ENCODE assay signal across 16 cellular contexts in the genomic region with DNA sequence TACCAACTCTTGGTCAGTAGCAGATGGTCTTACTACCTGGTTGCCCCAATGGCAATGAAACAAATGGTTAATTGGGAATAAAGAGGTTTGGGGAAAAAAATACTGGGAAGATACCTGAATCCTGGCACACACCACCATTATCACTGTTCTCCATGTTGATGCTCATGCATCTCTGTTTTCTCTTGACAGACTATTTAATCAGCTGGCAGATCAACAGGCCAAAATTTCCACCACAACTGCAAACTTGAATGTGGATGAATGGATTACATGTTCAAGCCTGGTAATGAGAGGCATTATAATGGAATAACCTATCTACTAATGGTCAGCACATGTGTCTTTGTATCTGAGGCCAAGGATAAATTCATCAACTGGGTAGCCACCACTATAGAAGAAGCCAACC. TPM values are rescaled to one million over a fixed set of nuclear protein-coding genes. Genes with fewer than 3 reads are reported as not detected.
DNase-seq lines count a peak whose midpoint lies in the region; ATAC-seq and TF ChIP-seq lines count a peak whose summit lies in the region.
"Had no signal": no experiment of that assay in that cellular context is flagged by ENCODE, and none has a peak within 500 bp of the region (broad histone marks: within the 10 kb centered on the region; RNA-seq: fewer than 3 reads in every experiment).

No MANE protein-coding gene starts in this region.

- no peak overlapping the region for H3K27ac Mint-ChIP-seq in CD4-positive, CD25-positive, alpha-beta regulatory T cell
- no peak overlapping the region for H3K27ac Mint-ChIP-seq in endothelial cell (ENCODE audit: unreplicated experiment)
- H3K27ac Mint-ChIP-seq in stimulated activated naive B cell treated with anti-CD40 and anti-IgM and Interleukin-4, amounts not matched to agents 10 μg/mL and 1 μg/mL and 100 μg/mL, for 72 hours: no peak overlapping the region
- no peak overlapping the region for H3K27ac Mint-ChIP-seq in CD4-positive, alpha-beta memory T cell
- H3K27ac Mint-ChIP-seq: B cell; CD4-positive, alpha-beta T cell had no signal

- H3K27me3 ChIP-seq in CD4-positive, CD25-positive, alpha-beta regulatory T cell (ENCODE audit: control insufficient read depth, insufficient read depth, low read length): no peaks in the 10 kb centered on the region
- H3K27me3 ChIP-seq in PC-9 (ENCODE audit: insufficient read depth, low read depth) (no peaks in the 10 kb centered on the region), skeletal muscle tissue (ENCODE audit: control insufficient read depth in 3 of 3, insufficient read depth in 3 of 3, low read length in 3 of 3) (no peaks in the 10 kb centered on the region)
- no peaks in the 10 kb centered on the region for H3K27me3 ChIP-seq in CD4-positive, alpha-beta memory T cell (ENCODE audit: insufficient read depth, low read length)

- H3K36me3 ChIP-seq in CD4-positive, CD25-positive, alpha-beta regulatory T cell (ENCODE audit: control insufficient read depth, insufficient read depth, low read length): peaks cover 78% of the 10 kb centered on the region
- H3K36me3 ChIP-seq in PC-9 (ENCODE audit: low read depth) (peaks cover 92% of the 10 kb centered on the region), skeletal muscle tissue (ENCODE audit: control insufficient read depth in 3 of 3, insufficient read depth in 3 of 3, low read length in 3 of 3) (peaks cover 37 to 54% (median 48%) of the 10 kb centered on the region in 3 donors)
- peaks cover 47% of the 10 kb centered on the region for H3K36me3 ChIP-seq in CD4-positive, alpha-beta memory T cell (ENCODE audit: insufficient read depth, low read length)

- H2AFZ ChIP-seq in PC-9: no peak overlapping the region

- H3K27me3 Mint-ChIP-seq in CD4-positive, CD25-positive, alpha-beta regulatory T cell: no peaks in the 10 kb centered on the region
- peaks cover 7% of the 10 kb centered on the region for H3K27me3 Mint-ChIP-seq in endothelial cell (ENCODE audit: unreplicated experiment)
- no peaks in the 10 kb centered on the region for H3K27me3 Mint-ChIP-seq in stimulated activated naive B cell treated with anti-CD40 and anti-IgM and Interleukin-4, amounts not matched to agents 10 μg/mL and 1 μg/mL and 100 μg/mL, for 72 hours
- no peaks in the 10 kb centered on the region for H3K27me3 Mint-ChIP-seq in CD4-positive, alpha-beta memory T cell
- H3K27me3 Mint-ChIP-seq: B cell; CD4-positive, alpha-beta T cell had no signal

- H3K4me3 ChIP-seq in CD4-positive, CD25-positive, alpha-beta regulatory T cell (ENCODE audit: low read depth, low read length): peak overlapping the region; percentile 39
- 0 out of 2 replicates have a peak overlapping the region, but pooled peaks have one; percentile 3 for H3K4me3 ChIP-seq in PC-9
- peak overlapping the region in 2 of 3 donors; percentile 17 to 19 for H3K4me3 ChIP-seq in skeletal muscle tissue (ENCODE audit: low read length in 3 of 3)
- H3K4me3 ChIP-seq in CD4-positive, alpha-beta memory T cell (ENCODE audit: low read length in 2 of 2): peak overlapping the region in 1 of 2 donors; percentile 14

- intact Hi-C loops in PC-9 (cut with micrococcal nuclease; ENCODE audit: unreplicated experiment): no loop called here
- intact Hi-C loops in CD4-positive, alpha-beta memory T cell (cut with micrococcal nuclease): no loop called here

- H3K4me1 ChIP-seq in CD4-positive, CD25-positive, alpha-beta regulatory T cell (ENCODE audit: control insufficient read depth, insufficient read depth, low read length, poor library complexity, severe bottlenecking): no peaks in the 10 kb centered on the region
- no peaks in the 10 kb centered on the region for H3K4me1 ChIP-seq in PC-9 (replicated peaks; ENCODE audit: insufficient read depth)
- no peaks in the 10 kb centered on the region for H3K4me1 ChIP-seq in skeletal muscle tissue (ENCODE audit: control insufficient read depth in 3 of 3, insufficient read depth in 3 of 3, low read length in 3 of 3)
- H3K4me1 ChIP-seq in CD4-positive, alpha-beta memory T cell (ENCODE audit: insufficient read depth, low read length): no peaks in the 10 kb centered on the region

- H3K27ac ChIP-seq in CD4-positive, CD25-positive, alpha-beta regulatory T cell (ENCODE audit: insufficient read depth, low read length, poor library complexity, severe bottlenecking): no peak overlapping the region
- H3K27ac ChIP-seq in PC-9 (no peak overlapping the region), skeletal muscle tissue (ENCODE audit: low read depth, low read length) (no peak overlapping the region)
- no peak overlapping the region for H3K27ac ChIP-seq in CD4-positive, alpha-beta memory T cell (ENCODE audit: low read depth, low read length)

- ATAC-seq in CD4-positive, CD25-positive, alpha-beta regulatory T cell (ENCODE audit: low read depth in 2 of 2): no peak
- ATAC-seq in stimulated activated naive B cell treated with anti-CD40 and anti-IgM and Interleukin-4, amounts not matched to agents 10 μg/mL and 1 μg/mL and 100 μg/mL, for 72 hours (replicated peaks): no peak
- ATAC-seq: HCT116 had no signal

- H3K9me2 ChIP-seq in PC-9 (ENCODE audit: insufficient read depth): no peaks in the 10 kb centered on the region

- peaks cover 0 to 2% (median 0%) of the 10 kb centered on the region in 4 donors for H3K4me1 Mint-ChIP-seq in CD4-positive, CD25-positive, alpha-beta regulatory T cell
- no peaks in the 10 kb centered on the region for H3K4me1 Mint-ChIP-seq in endothelial cell (ENCODE audit: unreplicated experiment)
- peaks cover 0 to 4% of the 10 kb centered on the region in 2 donors for H3K4me1 Mint-ChIP-seq in stimulated activated naive B cell treated with anti-CD40 and anti-IgM and Interleukin-4, amounts not matched to agents 10 μg/mL and 1 μg/mL and 100 μg/mL, for 72 hours
- H3K4me1 Mint-ChIP-seq in CD4-positive, alpha-beta memory T cell: peaks cover 0 to 4% (median 1%) of the 10 kb centered on the region in 4 donors
- H3K4me1 Mint-ChIP-seq: B cell had no signal

- H3F3A ChIP-seq in PC-9 (ENCODE audit: insufficient read depth, low read depth): peaks cover 24% of the 10 kb centered on the region; the same call in 1 of the 2 replicates

- peaks cover 69% of the 10 kb centered on the region for H3K79me2 ChIP-seq in PC-9 (ENCODE audit: low read depth)

- H3K4me2 ChIP-seq in PC-9: no peak overlapping the region

- H3K36me3 Mint-ChIP-seq in CD4-positive, CD25-positive, alpha-beta regulatory T cell: peaks cover 61% of the 10 kb centered on the region
- peaks cover 86% of the 10 kb centered on the region for H3K36me3 Mint-ChIP-seq in endothelial cell (ENCODE audit: low read depth, unreplicated experiment)
- peaks cover 68 to 79% of the 10 kb centered on the region in 2 donors for H3K36me3 Mint-ChIP-seq in stimulated activated naive B cell treated with anti-CD40 and anti-IgM and Interleukin-4, amounts not matched to agents 10 μg/mL and 1 μg/mL and 100 μg/mL, for 72 hours
- peaks cover 81 to 86% of the 10 kb centered on the region in 2 donors for H3K36me3 Mint-ChIP-seq in CD4-positive, alpha-beta memory T cell

- H3K9me3 Mint-ChIP-seq in CD4-positive, CD25-positive, alpha-beta regulatory T cell: peaks cover 0 to 84% (median 48%) of the 10 kb centered on the region in 7 donors
- peaks cover 65% of the 10 kb centered on the region for H3K9me3 Mint-ChIP-seq in endothelial cell (ENCODE audit: unreplicated experiment)
- H3K9me3 Mint-ChIP-seq in stimulated activated naive B cell treated with anti-CD40 and anti-IgM and Interleukin-4, amounts not matched to agents 10 μg/mL and 1 μg/mL and 100 μg/mL, for 72 hours: peaks cover 14 to 19% of the 10 kb centered on the region in 2 donors
- peaks cover 0 to 97% (median 85%) of the 10 kb centered on the region in 8 donors for H3K9me3 Mint-ChIP-seq in CD4-positive, alpha-beta memory T cell

- CTCF ChIA-PET in PC-9 (lab: Charles Lee): no interaction called here
- CTCF ChIA-PET in CD4-positive, alpha-beta memory T cell (lab: Charles Lee; ENCODE audit: partially characterized antibody): no interaction called here

- POLR2A ChIA-PET in PC-9 (lab: Charles Lee; ENCODE audit: unreplicated experiment): no interaction called here
- POLR2A ChIA-PET in CD4-positive, alpha-beta memory T cell (lab: Charles Lee; ENCODE audit: partially characterized antibody): interaction anchor here (1.0 kb wide), 1 partner anchor 20 kb away, joined by 4 read pairs; no protein-coding TSS in a partner anchor

- DNase-seq in CD4-positive, CD25-positive, alpha-beta regulatory T cell: no peak
- no peak for DNase-seq in PC-9
- DNase-seq in endothelial cell (ENCODE audit: low spot score): no peak
- no peak for DNase-seq in cerebellar cortex (ENCODE audit: low spot score)
- DNase-seq in stimulated activated naive B cell treated with anti-CD40 and anti-IgM and Interleukin-4, amounts not matched to agents 10 μg/mL and 1 μg/mL and 100 μg/mL, for 72 hours: no peak
- DNase-seq in CD4-positive, alpha-beta memory T cell: no peak
- DNase-seq: C1 segment of cervical spinal cord; Calu3; CD4-positive, alpha-beta T cell; DMS79 treated with DMSO at 0.1 percent for 48 hours; GF-D8; GOT3; H7 had no signal

- BruUV-seq in PC-9 (replicated peaks; lab: Mats Ljungman, UMichigan): no TSS peak

- no peaks in the 10 kb centered on the region for H4K20me1 ChIP-seq in PC-9 (ENCODE audit: insufficient read depth)

- H3K4me3 Mint-ChIP-seq in CD4-positive, CD25-positive, alpha-beta regulatory T cell: no peak overlapping the region
- peak overlapping the region; percentile 19 for H3K4me3 Mint-ChIP-seq in endothelial cell (ENCODE audit: unreplicated experiment)
- no peak overlapping the region for H3K4me3 Mint-ChIP-seq in stimulated activated naive B cell treated with anti-CD40 and anti-IgM and Interleukin-4, amounts not matched to agents 10 μg/mL and 1 μg/mL and 100 μg/mL, for 72 hours
- no peak overlapping the region for H3K4me3 Mint-ChIP-seq in CD4-positive, alpha-beta memory T cell
- H3K4me3 Mint-ChIP-seq: B cell; CD4-positive, alpha-beta T cell had no signal

- peaks cover 90 to 95% of the 10 kb centered on the region in 2 experiments for H3K9me3 ChIP-seq in CD4-positive, CD25-positive, alpha-beta regulatory T cell (ENCODE audit: control insufficient read depth in 2 of 2, low read length in 2 of 2)
- H3K9me3 ChIP-seq in PC-9 (ENCODE audit: insufficient read depth, low read depth) (peaks cover 93% of the 10 kb centered on the region), skeletal muscle tissue (ENCODE audit: control insufficient read depth in 3 of 3, low read length in 3 of 3) (peaks cover 43 to 54% (median 47%) of the 10 kb centered on the region in 3 donors)
- H3K9me3 ChIP-seq in CD4-positive, alpha-beta memory T cell (ENCODE audit: control insufficient read depth in 1 of 2, low read length in 2 of 2): peaks cover 26 to 70% of the 10 kb centered on the region in 2 donors

- TF ChIP-seq CTCF in PC-9 (conservative IDR thresholded peaks at IDR 0.05): no peak
- no peak for TF ChIP-seq CTCF in endothelial cell (IDR thresholded peaks at IDR 0.05; ENCODE audit: unreplicated experiment)

- H3K9ac ChIP-seq in skeletal muscle tissue (ENCODE audit: low read depth in 1 of 3, low read length in 3 of 3): no peak overlapping the region

RNA-seq across cellular contexts. Expression of a gene that starts 45.7 kb away (rescaled TPM):
- 37.8 TPM for total RNA-seq in CD4-positive, CD25-positive, alpha-beta regulatory T cell
- polyA plus RNA-seq in CD4-positive, CD25-positive, alpha-beta regulatory T cell: 10 to 100 TPM; 36.8 to 44.8 (median 37.9) TPM
- total RNA-seq in PC-9 (2021) (18.2 and 25.9 TPM in 2 replicates), endothelial cell (ENCODE audit: unreplicated experiment) (32.5 TPM), skeletal muscle tissue (8.4 TPM)
- total RNA-seq in CD4-positive, alpha-beta memory T cell: 10 to 100 TPM; 67.7 to 73.4 TPM
- 10 to 100 TPM; 30.8 to 40.4 TPM for polyA plus RNA-seq in CD4-positive, alpha-beta memory T cell

RNA-seq across cellular contexts. Expression of a gene that starts 45.7 kb away (rescaled TPM):
- 80.6 TPM for total RNA-seq in CD4-positive, CD25-positive, alpha-beta regulatory T cell
- polyA plus RNA-seq in CD4-positive, CD25-positive, alpha-beta regulatory T cell: 10 to 100 TPM; 28.3 to 32.8 (median 31.0) TPM
- 67.0 and 78.8 TPM in 2 replicates for total RNA-seq in PC-9 (2021)
- 74.0 TPM for total RNA-seq in endothelial cell (ENCODE audit: unreplicated experiment)
- total RNA-seq in skeletal muscle tissue: 27.1 TPM
- 100 to 1,000 TPM in 1 of 2 experiments, 10 to 100 TPM in 1; 97.3 to 105 TPM for total RNA-seq in CD4-positive, alpha-beta memory T cell
- polyA plus RNA-seq in CD4-positive, alpha-beta memory T cell: 10 to 100 TPM; 15.5 to 27.8 TPM
